In genomic region chr4:5662555-5662954, GRCh38 we compare ENCODE assay signal across 25 cellular contexts.
"Had no signal": no experiment of that assay in that cellular context is flagged by ENCODE, and none has a peak within 500 bp of the region (broad histone marks: within the 10 kb centered on the region; RNA-seq: fewer than 3 reads in every experiment).

No MANE protein-coding gene starts in this region.

- H3K27ac ChIP-seq: ascending aorta, breast epithelium, cardiac muscle cell, colonic mucosa had no signal

- H3K4me3 ChIP-seq: ascending aorta, breast epithelium, cardiac muscle cell, colonic mucosa had no signal

- DNase-seq: activated CD4-positive, alpha-beta memory T cell treated with anti-CD3 and anti-CD28 coated beads, Interleukin-2, amount 10 ng/mL, durations not matched to agents 7 days and 5 days; activated CD4-positive, alpha-beta T cell treated with anti-CD3 and anti-CD28 coated beads for 1 hour; activated CD4-positive, alpha-beta T cell treated with anti-CD3 and anti-CD28 coated beads for 4 hours; activated CD4-positive, alpha-beta T cell treated with anti-CD3 and anti-CD28 coated beads, Interleukin-2, amount 10 ng/mL, durations not matched to agents 7 days and 5 days; activated CD4-positive, alpha-beta T cell treated with anti-CD3 and anti-CD28 coated beads, Interleukin-2, amount 50 U/mL, for 4 hours; activated CD8-positive, alpha-beta memory T cell treated with anti-CD3 and anti-CD28 coated beads, Interleukin-2, amount 50 U/mL, for 48 hours; activated gamma-delta T cell; activated naive CD4-positive, alpha-beta T cell; activated naive CD4-positive, alpha-beta T cell treated with anti-CD3 and anti-CD28 coated beads, Interleukin-2, amount 10 ng/mL, durations not matched to agents 7 days and 5 days; activated naive CD8-positive, alpha-beta T cell treated with anti-CD3 and anti-CD28 coated beads, Interleukin-2, amount 10 ng/mL, durations not matched to agents 7 days and 5 days; activated T-cell treated with anti-CD3 and anti-CD28 coated beads for 4 hours; activated T-cell treated with anti-CD3 and anti-CD28 coated beads, Interleukin-2, amount 50 U/mL, for 24 hours; activated T-cell treated with anti-CD3 and anti-CD28 coated beads, Interleukin-2, amount 50 U/mL, for 72 hours; central memory CD4-positive, alpha-beta T cell; cerebellar nuclear complex; colonic mucosa; effector memory CD4-positive, alpha-beta T cell; endodermal cell; foreskin fibroblast; head of caudate nucleus; T-helper 2 cell had no signal

- H3K4me1 ChIP-seq: ascending aorta, breast epithelium, colonic mucosa had no signal

- H3K36me3 ChIP-seq: colonic mucosa had no signal

- ATAC-seq: activated T-cell treated with anti-CD3 and anti-CD28 coated beads, Interleukin-2, amount 50 U/mL, for 72 hours; esophagus mucosa had no signal

- H3K27me3 ChIP-seq: ascending aorta, breast epithelium, cardiac muscle cell, colonic mucosa had no signal

- H3K9me3 ChIP-seq: ascending aorta, colonic mucosa had no signal
